Comparison of ENCODE assay signal across 8 cellular contexts in the genomic region with DNA sequence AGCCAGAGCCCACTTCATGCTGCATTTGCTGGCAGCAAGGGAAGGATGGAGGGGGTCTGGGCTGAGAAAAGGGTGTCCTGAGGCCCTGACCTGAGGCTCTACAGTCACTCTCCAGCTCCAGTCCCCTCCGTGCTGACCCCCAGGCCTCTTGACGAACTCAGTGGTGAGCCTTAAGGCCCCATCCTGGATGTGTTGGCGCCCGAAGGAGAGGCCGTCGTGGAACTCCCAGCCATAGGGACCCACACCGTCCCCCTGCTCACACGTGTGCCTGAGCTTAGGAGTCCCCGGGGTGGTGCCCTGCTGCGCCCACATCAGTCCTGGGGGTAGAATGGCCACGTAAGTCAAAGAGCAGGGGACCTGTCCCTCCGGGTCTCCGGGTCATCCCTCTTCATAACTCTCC.
DNase-seq lines count a peak whose midpoint lies in the region; ATAC-seq and TF ChIP-seq lines count a peak whose summit lies in the region.

No MANE protein-coding gene starts in this region.

- H3K4me3 Mint-ChIP-seq in effector memory CD8-positive, alpha-beta T cell = peak overlapping the region; percentile 97 to 99
- H3K4me3 Mint-ChIP-seq in nephron = peak overlapping the region; percentile 86 to 99 (median 99)

- peak overlapping the region; percentile 87 for H3K4me2 ChIP-seq in Loucy (ENCODE audit: low read depth, low read length, poor library complexity, severe bottlenecking)

- no peaks in the 10 kb centered on the region for H3K9me3 Mint-ChIP-seq in effector memory CD8-positive, alpha-beta T cell
- H3K9me3 Mint-ChIP-seq in nephron = no peaks in the 10 kb centered on the region

- H3K4me3 ChIP-seq in Loucy (ENCODE audit: low read length, poor library complexity, severe bottlenecking) = peak overlapping the region; percentile 87

- peaks cover 7% of the 10 kb centered on the region for H4K20me1 ChIP-seq in Loucy (ENCODE audit: insufficient read depth, low read length, poor library complexity, severe bottlenecking)

- H3K36me3 ChIP-seq in Loucy (ENCODE audit: insufficient read depth, low read length) = no peaks in the 10 kb centered on the region; the same call in 1 of the 2 replicates

- peaks cover 13 to 26% of the 10 kb centered on the region in 2 donors for H3K4me1 Mint-ChIP-seq in effector memory CD8-positive, alpha-beta T cell (ENCODE audit: low read depth in 2 of 2)
- peaks cover 13% of the 10 kb centered on the region for H3K4me1 Mint-ChIP-seq in nephron

- H3K79me2 ChIP-seq in Loucy (ENCODE audit: insufficient read depth, low read length) = peaks cover 30% of the 10 kb centered on the region

- H3K9ac ChIP-seq in Loucy (ENCODE audit: low read depth, low read length, poor library complexity, severe bottlenecking) = peak overlapping the region; percentile 89

- no peaks in the 10 kb centered on the region for H3F3A ChIP-seq in Loucy (ENCODE audit: low read depth)

- no peaks in the 10 kb centered on the region for H3K27me3 ChIP-seq in Loucy (ENCODE audit: insufficient read depth, low read length, poor library complexity, severe bottlenecking)

- peaks cover 41% of the 10 kb centered on the region for H3K36me3 Mint-ChIP-seq in effector memory CD8-positive, alpha-beta T cell (ENCODE audit: insufficient read depth)
- peaks cover 11% of the 10 kb centered on the region for H3K36me3 Mint-ChIP-seq in nephron (ENCODE audit: low read depth)

- H3K9me2 ChIP-seq in Loucy (replicated peaks; ENCODE audit: low read depth, low read length) = no peaks in the 10 kb centered on the region

- H3K27ac Mint-ChIP-seq in effector memory CD8-positive, alpha-beta T cell = peak overlapping the region; percentile 99
- peak overlapping the region in 1 of 3 experiments; percentile 63 for H3K27ac Mint-ChIP-seq in nephron

- TF ChIP-seq CTCF in Loucy (conservative IDR thresholded peaks at IDR 0.05; ENCODE audit: low read length) = no peak
- no peak for TF ChIP-seq CTCF in nephron (IDR thresholded peaks at IDR 0.05; ENCODE audit: unreplicated experiment in 3 of 3)

- H3K27me3 Mint-ChIP-seq in effector memory CD8-positive, alpha-beta T cell = no peaks in the 10 kb centered on the region
- no peaks in the 10 kb centered on the region for H3K27me3 Mint-ChIP-seq in nephron (ENCODE audit: low read depth)

- ATAC-seq in effector memory CD8-positive, alpha-beta T cell (replicated peaks) = no peak
- no peak for ATAC-seq in HG02970 (IDR thresholded peaks at IDR 0.05; ENCODE audit: low FRiP score, unreplicated experiment)

- no peaks in the 10 kb centered on the region for H3K9me3 ChIP-seq in Loucy (ENCODE audit: insufficient read depth, low read depth, low read length)

- DNase-seq in COLO668 (lab: John Stamatoyannopoulos, UW; ENCODE audit: unreplicated experiment) (peak; percentile 25), SHP77 treated with DMSO at 0.1 percent for 48 hours (lab: John Stamatoyannopoulos, UW) (no peak), activated gamma-delta T cell treated with Interleukin-2 at 50 U/mL for 16 hours (no peak), SKM-1 (lab: John Stamatoyannopoulos, UW; ENCODE audit: unreplicated experiment) (no peak)
- DNase-seq in effector memory CD8-positive, alpha-beta T cell = no peak

- peak overlapping the region; percentile 95; the same call in 1 of the 2 replicates for H2AFZ ChIP-seq in Loucy (ENCODE audit: low read length)

- H3K4me1 ChIP-seq in Loucy (ENCODE audit: insufficient read depth, low read length, poor library complexity, severe bottlenecking) = peaks cover 8% of the 10 kb centered on the region
